In the genomic region with DNA sequence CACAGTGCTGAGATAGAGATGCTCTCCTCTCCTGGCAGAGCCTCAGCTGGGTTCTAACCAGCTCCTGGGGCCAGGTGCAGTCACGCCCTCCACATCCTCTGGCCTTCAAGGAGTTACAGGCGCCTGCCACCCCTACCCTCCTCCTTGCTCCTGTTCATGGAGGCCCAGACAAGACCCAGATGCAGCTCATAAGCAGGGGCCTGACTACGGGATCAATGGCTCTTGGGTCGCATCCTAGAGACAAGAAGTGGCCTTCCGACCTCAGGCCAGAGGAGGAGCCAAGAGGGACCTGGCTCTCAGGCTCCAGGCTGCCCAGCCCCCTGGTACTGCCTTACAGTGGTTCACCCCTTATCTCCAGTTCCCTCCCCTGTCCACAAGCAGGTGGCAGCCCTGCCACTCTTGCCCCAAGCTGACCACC, we compare ENCODE assay signal across 10 cellular contexts. TPM values are rescaled to one million over a fixed set of nuclear protein-coding genes. Genes with fewer than 3 reads are reported as not detected.
DNase-seq lines count a peak whose midpoint lies in the region; ATAC-seq, FAIRE-seq and TF ChIP-seq lines count a peak whose summit lies in the region.
"Had no signal": no experiment of that assay in that cellular context is flagged by ENCODE, and none has a peak within 500 bp of the region (broad histone marks: within the 10 kb centered on the region; RNA-seq: fewer than 3 reads in every experiment).

No MANE protein-coding gene starts in this region.

- H3K27me3 ChIP-seq in HepG2 (ENCODE audit: control insufficient read depth in 1 of 2, insufficient read depth in 2 of 2, low read length in 2 of 2), result no peaks in the 10 kb centered on the region
- H3K27me3 ChIP-seq in tibial artery, result peaks cover 0 to 8% of the 10 kb centered on the region in 2 donors
- H3K27me3 ChIP-seq: body of pancreas had no signal

- H3K36me3 ChIP-seq in HepG2 (replicated peaks in 1 of 2; ENCODE audit: control insufficient read depth in 1 of 2, insufficient read depth in 2 of 2, low read length in 2 of 2) (peaks cover 2 to 11% of the 10 kb centered on the region in 2 experiments; a peak in 4 of 5 replicates), tibial artery (peaks cover 0 to 4% (median 3%) of the 10 kb centered on the region in 3 donors)

- H3K9ac ChIP-seq in HepG2 (ENCODE audit: insufficient read depth, low read depth, low read length), result no peak overlapping the region

- 94% methylated on average over 4 of the region's 5 CpGs for WGBS in HepG2 (ENCODE audit: low lambda C conversion rate)

- TF ChIP-seq CTCF in HepG2 (CRISPR knock-in tag; IDR thresholded peaks at IDR 0.05) (no peak), tibial artery (IDR thresholded peaks at IDR 0.05) (no peak), D721Med (IDR thresholded peaks at IDR 0.05; ENCODE audit: insufficient read depth, missing control alignments) (no peak)

- TF ChIP-seq EP300 in HepG2 (IDR thresholded peaks at IDR 0.05; ENCODE audit: low read depth in 2 of 2, low read length in 2 of 2) (no peak), HepG2 (CRISPR knock-in tag; IDR thresholded peaks at IDR 0.05; ENCODE audit: borderline replicate concordance) (no peak)

- no peak for TF ChIP-seq RAD21 in HepG2 (CRISPR knock-in tag; IDR thresholded peaks at IDR 0.05)

- no peak overlapping the region for H2AFZ ChIP-seq in HepG2 (ENCODE audit: low read length)

- no peak overlapping the region for H3K27ac ChIP-seq in HepG2 (ENCODE audit: extremely low read length, insufficient read depth, low read length)
- H3K27ac ChIP-seq in tibial artery, result no peak overlapping the region

- H3K4me1 ChIP-seq in HepG2 (ENCODE audit: insufficient read depth, low read length), result peaks cover 73% of the 10 kb centered on the region
- H3K4me1 ChIP-seq in tibial artery, result peaks cover 0 to 9% (median 8%) of the 10 kb centered on the region in 4 donors
- H3K4me1 ChIP-seq: body of pancreas had no signal

- no peaks in the 10 kb centered on the region for H4K20me1 ChIP-seq in HepG2 (ENCODE audit: insufficient read depth, low read length)

- no TSS peak for BruUV-seq in HepG2 (replicated peaks; lab: Mats Ljungman, UMichigan)

- CTCF ChIA-PET in HepG2 (lab: Yijun Ruan, JAX; ENCODE audit: low intra/inter-chr PET ratio, low total read pairs), result no interaction called here

- in situ Hi-C loops in HepG2 (cut with HindIII; ENCODE audit: extremely low pct_ligation_motif_present, low pct_unique_long_range_greater_than_20kb), result no loop called here

- FAIRE-seq in HepG2 (lab: Jason Lieb, UNC) (no peak), D721Med (lab: Jason Lieb, UNC) (no peak)

- peak; percentile 37 for DNase-seq in activated T-cell treated with anti-CD3 and anti-CD28 coated beads, Interleukin-2, amount 50 U/mL, for 1 hour
- DNase-seq in activated T-cell treated with anti-CD3 and anti-CD28 coated beads for 4 hours (no peak), HepG2 (ENCODE audit: low spot score) (no peak), tibial artery (no peak), SHP77 treated with DMSO at 0.1 percent for 48 hours (lab: John Stamatoyannopoulos, UW) (no peak), D721Med (ENCODE audit: insufficient read length, low spot score) (no peak)
- DNase-seq in activated CD4-positive, CD25-positive, alpha-beta regulatory T cell treated with anti-CD3 and anti-CD28 coated beads, Interleukin-2, amount 50 U/mL, for 72 hours, result peak; percentile 48
- DNase-seq: body of pancreas, NCI-H1436 had no signal

- H3K4me3 ChIP-seq in HepG2 (replicated peaks in 1 of 3; ENCODE audit: insufficient read depth in 1 of 3, low read depth in 2 of 3, low read length in 3 of 3) (no peak overlapping the region), tibial artery (peak overlapping the region; percentile 29 to 33)
- H3K4me3 ChIP-seq: body of pancreas had no signal

- no peak for TF ChIP-seq POLR2A in HepG2 (IDR thresholded peaks at IDR 0.05; ENCODE audit: insufficient read depth in 1 of 2, low read depth in 2 of 2, low read length in 2 of 2)

- ATAC-seq in HepG2 (no peak), HG03342 (IDR thresholded peaks at IDR 0.05; ENCODE audit: unreplicated experiment) (no peak)
- ATAC-seq: body of pancreas had no signal

- H3K79me2 ChIP-seq in HepG2 (ENCODE audit: insufficient read depth, low read length), result no peaks in the 10 kb centered on the region

- H3K9me3 ChIP-seq in HepG2 (ENCODE audit: low read length) (no peaks in the 10 kb centered on the region), tibial artery (no peaks in the 10 kb centered on the region)
- H3K9me3 ChIP-seq: body of pancreas had no signal

- POLR2A ChIA-PET in HepG2 (lab: Yijun Ruan, JAX), result interaction anchor here (1.0 to 4.0 kb wide), 2 partner anchors 12 to 17 kb away, joined by 3 to 79 read pairs; no protein-coding TSS in a partner anchor

- intact Hi-C loops in HepG2 (cut with micrococcal nuclease; ENCODE audit: unreplicated experiment), result no loop called here
- intact Hi-C loops in tibial artery (cut with DNase I; ENCODE audit: low total_unique reads), result no loop called here

- no peak overlapping the region for H3K4me2 ChIP-seq in HepG2 (ENCODE audit: low read depth, low read length)

TF ChIP-seq in HepG2, 621 proteins besides CTCF, POLR2A, EP300 and RAD21 (continues in another document):
- TF ChIP-seq GTF3A (CRISPR knock-in tag; conservative IDR thresholded peaks at IDR 0.05) (no peak), GFI1 (CRISPR knock-in tag; IDR thresholded peaks at IDR 0.05; ENCODE audit: borderline replicate concordance) (no peak), MED1 (CRISPR knock-in tag; IDR thresholded peaks at IDR 0.05) (no peak), ETV6 (CRISPR knock-in tag; conservative IDR thresholded peaks at IDR 0.05) (no peak), NFYB (CRISPR knock-in tag; IDR thresholded peaks at IDR 0.05) (no peak), CREB1 (IDR thresholded peaks at IDR 0.05) (no peak), CREB1 (CRISPR knock-in tag; IDR thresholded peaks at IDR 0.05) (no peak), JUN (CRISPR knock-in tag; IDR thresholded peaks at IDR 0.05) (no peak), ZNF331 (CRISPR knock-in tag; IDR thresholded peaks at IDR 0.05) (no peak), PHF8 (CRISPR knock-in tag; IDR thresholded peaks at IDR 0.05) (no peak), ZMYM3 (CRISPR knock-in tag; IDR thresholded peaks at IDR 0.05) (no peak), ZNF3 (CRISPR knock-in tag; IDR thresholded peaks at IDR 0.05) (no peak)
- TF ChIP-seq, protein P1, sequence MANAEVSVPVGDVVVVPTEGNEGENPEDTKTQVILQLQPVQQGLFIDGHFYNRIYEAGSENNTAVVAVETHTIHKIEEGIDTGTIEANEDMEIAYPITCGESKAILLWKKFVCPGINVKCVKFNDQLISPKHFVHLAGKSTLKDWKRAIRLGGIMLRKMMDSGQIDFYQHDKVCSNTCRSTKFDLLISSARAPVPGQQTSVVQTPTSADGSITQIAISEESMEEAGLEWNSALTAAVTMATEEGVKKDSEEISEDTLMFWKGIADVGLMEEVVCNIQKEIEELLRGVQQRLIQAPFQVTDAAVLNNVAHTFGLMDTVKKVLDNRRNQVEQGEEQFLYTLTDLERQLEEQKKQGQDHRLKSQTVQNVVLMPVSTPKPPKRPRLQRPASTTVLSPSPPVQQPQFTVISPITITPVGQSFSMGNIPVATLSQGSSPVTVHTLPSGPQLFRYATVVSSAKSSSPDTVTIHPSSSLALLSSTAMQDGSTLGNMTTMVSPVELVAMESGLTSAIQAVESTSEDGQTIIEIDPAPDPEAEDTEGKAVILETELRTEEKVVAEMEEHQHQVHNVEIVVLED (CRISPR knock-in tag; IDR thresholded peaks at IDR 0.05; ENCODE audit: borderline replicate concordance), result no peak

RNA-seq across cellular contexts. Expression of a gene that starts 23.0 kb away (rescaled TPM):
- total RNA-seq in HepG2 (2016; rRNA removed; fragmentation: Illumina TruSeq; extraction: Trizol), result 7.8 and 18.9 TPM in 2 replicates
- 4.4 and 4.5 TPM in 2 replicates for total RNA-seq in HepG2 (2016; cell fraction: cytosol; rRNA removed; fragmentation: Illumina TruSeq; extraction: Trizol; ENCODE audit: low read depth)
- total RNA-seq in HepG2 (2016; cell fraction: insoluble cytoplasmic fraction; rRNA removed; fragmentation: Illumina TruSeq; extraction: Trizol), result 6.7 and 19.6 TPM in 2 replicates
- 5.4 and 5.6 TPM in 2 replicates for total RNA-seq in HepG2 (2016; cell fraction: membrane; rRNA removed; fragmentation: Illumina TruSeq; extraction: Trizol)
- 23.4 and 28.4 TPM in 2 replicates for total RNA-seq in HepG2 (2016; cell fraction: nucleus; rRNA removed; fragmentation: Illumina TruSeq; extraction: Trizol)
- 15.5 and 20.0 TPM in 2 replicates for polyA plus RNA-seq in HepG2 (2011; rRNA removed)
- 5.4 and 8.7 TPM in 2 replicates for polyA plus RNA-seq in HepG2 (2011; cell fraction: cytosol; rRNA removed)
- polyA plus RNA-seq in HepG2 (2011; cell fraction: nucleus; rRNA removed), result 141 and 178 TPM in 2 replicates
- polyA plus RNA-seq in HepG2 (2012), result 6.9 and 8.4 TPM in 2 replicates
- polyA plus RNA-seq in HepG2 (2016; cell fraction: cytosol; fragmentation: Illumina TruSeq; extraction: Trizol; ENCODE audit: low read depth), result 1.1 and 1.5 TPM in 2 replicates
- polyA plus RNA-seq in HepG2 (2016; cell fraction: insoluble cytoplasmic fraction; fragmentation: Illumina TruSeq; extraction: Trizol; ENCODE audit: low read depth), result 8.6 and 9.5 TPM in 2 replicates
- 2.5 and 2.7 TPM in 2 replicates for polyA plus RNA-seq in HepG2 (2016; cell fraction: membrane; fragmentation: Illumina TruSeq; extraction: Trizol; ENCODE audit: low read depth)
- polyA plus RNA-seq in HepG2 (2016; cell fraction: nucleus; fragmentation: Illumina TruSeq; extraction: Trizol; ENCODE audit: insufficient read depth, low read depth), result 67.3 and 73.4 TPM in 2 replicates
- polyA minus RNA-seq in HepG2 (2011; rRNA and poly(A)+ RNA removed; ENCODE audit: low replicate concordance), result 17.3 and 32.8 TPM in 2 replicates
- polyA minus RNA-seq in HepG2 (2011; cell fraction: cytosol; rRNA and poly(A)+ RNA removed), result 4.6 and 4.8 TPM in 2 replicates
- polyA minus RNA-seq in HepG2 (2011; cell fraction: nucleus; rRNA and poly(A)+ RNA removed), result 26.1 and 28.0 TPM in 2 replicates

Comparison
In these comparisons a context has a peak if more than half of its experiments do, and no peak if none do; other contexts are left out.
1. DNase-seq: peak in activated T-cell treated with anti-CD3 and anti-CD28 coated beads, Interleukin-2, amount 50 U/mL, for 1 hour (single experiment) and activated CD4-positive, CD25-positive, alpha-beta regulatory T cell treated with anti-CD3 and anti-CD28 coated beads, Interleukin-2, amount 50 U/mL, for 72 hours (single experiment); none in activated T-cell treated with anti-CD3 and anti-CD28 coated beads for 4 hours (single experiment), HepG2 (single experiment), tibial artery (0 of 2), SHP77 treated with DMSO at 0.1 percent for 48 hours (single experiment) and D721Med (single experiment).
2. H3K4me3 ChIP-seq: peak in tibial artery (2 of 2); none in HepG2 (0 of 3).